In the genomic region with DNA sequence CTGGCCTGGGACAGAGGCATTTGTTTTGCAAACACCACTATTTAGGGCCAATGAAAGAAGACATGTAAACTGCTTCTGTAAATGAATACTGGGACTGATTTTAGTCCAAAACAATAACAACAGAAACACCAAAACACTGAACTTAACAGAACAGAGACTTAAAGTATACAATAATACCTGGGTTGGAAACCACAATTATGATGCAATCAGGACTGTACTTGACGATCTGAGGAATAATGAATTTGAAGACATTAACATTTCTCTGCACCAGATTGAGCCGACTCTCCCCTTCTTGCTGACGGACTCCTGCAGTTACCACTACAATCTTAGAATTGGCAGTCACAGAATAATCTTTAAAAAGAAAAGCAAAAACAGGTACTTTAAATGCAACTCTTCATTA, we compare ENCODE assay signal across 19 cellular contexts. TPM values are rescaled to one million over a fixed set of nuclear protein-coding genes. Genes with fewer than 3 reads are reported as not detected.
DNase-seq lines count a peak whose midpoint lies in the region; ATAC-seq, FAIRE-seq and TF ChIP-seq lines count a peak whose summit lies in the region.
"Had no signal": no experiment of that assay in that cellular context is flagged by ENCODE, and none has a peak within 500 bp of the region (broad histone marks: within the 10 kb centered on the region; RNA-seq: fewer than 3 reads in every experiment).

No MANE protein-coding gene starts in this region.

- peak overlapping the region; percentile 17 for H3K27ac ChIP-seq in hepatocyte
- H3K27ac ChIP-seq: colonic mucosa, neutrophil, tibial artery had no signal

- no peaks in the 10 kb centered on the region for H3K27me3 ChIP-seq in hepatocyte
- H3K27me3 ChIP-seq: colonic mucosa, neutrophil, tibial artery had no signal

- H3K4me1 Mint-ChIP-seq in activated CD4-positive, alpha-beta T cell treated with anti-CD3 and anti-CD28 coated beads, Interleukin-2, amount 10 ng/mL, durations not matched to agents 24 days and 14 days: peaks cover 58% of the 10 kb centered on the region
- peaks cover 64% of the 10 kb centered on the region for H3K4me1 Mint-ChIP-seq in activated T-helper 1 cell treated with anti-CD3 and anti-CD28 coated beads, Interleukin-12 subunit alpha, Interleukin-12 subunit beta, Interleukin-2, Interleukin-4 antibody, amounts not matched to agents 30 ng/mL and 10 ng/mL and 1 ng/mL, durations not matched to agents 14 hours and 24 hours and 36 hours (ENCODE audit: low read depth)

- ATAC-seq in GM19035 (IDR thresholded peaks at IDR 0.05; ENCODE audit: unreplicated experiment): no peak

- no peaks in the 10 kb centered on the region for H3K27me3 Mint-ChIP-seq in activated CD4-positive, alpha-beta T cell treated with anti-CD3 and anti-CD28 coated beads, Interleukin-2, amount 10 ng/mL, durations not matched to agents 24 days and 14 days
- H3K27me3 Mint-ChIP-seq in activated T-helper 1 cell treated with anti-CD3 and anti-CD28 coated beads, Interleukin-12 subunit alpha, Interleukin-12 subunit beta, Interleukin-2, Interleukin-4 antibody, amounts not matched to agents 30 ng/mL and 10 ng/mL and 1 ng/mL, durations not matched to agents 14 hours and 24 hours and 36 hours (ENCODE audit: insufficient read depth): no peaks in the 10 kb centered on the region

- TF ChIP-seq CTCF in D721Med (IDR thresholded peaks at IDR 0.05; ENCODE audit: insufficient read depth, missing control alignments) (no peak), hepatocyte (IDR thresholded peaks at IDR 0.05; ENCODE audit: poor library complexity) (no peak)

- H3K27ac Mint-ChIP-seq in activated CD4-positive, alpha-beta T cell treated with anti-CD3 and anti-CD28 coated beads, Interleukin-2, amount 10 ng/mL, durations not matched to agents 24 days and 14 days: peak overlapping the region; percentile 35
- peak overlapping the region; percentile 82 for H3K27ac Mint-ChIP-seq in activated T-helper 1 cell treated with anti-CD3 and anti-CD28 coated beads, Interleukin-12 subunit alpha, Interleukin-12 subunit beta, Interleukin-2, Interleukin-4 antibody, amounts not matched to agents 30 ng/mL and 10 ng/mL and 1 ng/mL, durations not matched to agents 14 hours and 24 hours and 36 hours

- 84% methylated on average over 3 of the region's 3 CpGs for WGBS in hepatocyte (ENCODE audit: low lambda C conversion rate, missing lambda C conversion rate)

- H3K36me3 Mint-ChIP-seq in activated CD4-positive, alpha-beta T cell treated with anti-CD3 and anti-CD28 coated beads, Interleukin-2, amount 10 ng/mL, durations not matched to agents 24 days and 14 days (ENCODE audit: low read depth): peaks cover 80% of the 10 kb centered on the region
- H3K36me3 Mint-ChIP-seq in activated T-helper 1 cell treated with anti-CD3 and anti-CD28 coated beads, Interleukin-12 subunit alpha, Interleukin-12 subunit beta, Interleukin-2, Interleukin-4 antibody, amounts not matched to agents 30 ng/mL and 10 ng/mL and 1 ng/mL, durations not matched to agents 14 hours and 24 hours and 36 hours (ENCODE audit: low read depth): peaks cover 65% of the 10 kb centered on the region

- no peaks in the 10 kb centered on the region for H3K9me2 ChIP-seq in hepatocyte (replicated peaks; ENCODE audit: insufficient read depth)

- DNase-seq in activated CD4-positive, alpha-beta T cell treated with anti-CD3 and anti-CD28 coated beads, Interleukin-2, amount 10 ng/mL, durations not matched to agents 24 days and 14 days: no peak
- DNase-seq in activated CD4-positive, alpha-beta T cell treated with anti-CD3 and anti-CD28 coated beads for 1 hour: no peak
- DNase-seq in D721Med (ENCODE audit: insufficient read length, low spot score): no peak
- DNase-seq in activated T-helper 1 cell treated with anti-CD3 and anti-CD28 coated beads, Interleukin-12 subunit alpha, Interleukin-12 subunit beta, Interleukin-2, Interleukin-4 antibody, amounts not matched to agents 30 ng/mL and 10 ng/mL and 1 ng/mL, durations not matched to agents 14 hours and 24 hours and 36 hours (ENCODE audit: low spot score): no peak
- DNase-seq in hepatocyte (ENCODE audit: low spot score): no peak
- no peak for DNase-seq in NCI-H1092 treated with DMSO at 0.1 percent for 48 hours (lab: John Stamatoyannopoulos, UW)
- no peak for DNase-seq in erythroblast (lab: John Stamatoyannopoulos, UW)
- DNase-seq: 8988T, colonic mucosa, mesendoderm, MV-4-11, NCI-H82, SW 1271, tibial artery had no signal

- no peaks in the 10 kb centered on the region for H3K9me3 Mint-ChIP-seq in activated CD4-positive, alpha-beta T cell treated with anti-CD3 and anti-CD28 coated beads, Interleukin-2, amount 10 ng/mL, durations not matched to agents 24 days and 14 days
- no peaks in the 10 kb centered on the region for H3K9me3 Mint-ChIP-seq in activated T-helper 1 cell treated with anti-CD3 and anti-CD28 coated beads, Interleukin-12 subunit alpha, Interleukin-12 subunit beta, Interleukin-2, Interleukin-4 antibody, amounts not matched to agents 30 ng/mL and 10 ng/mL and 1 ng/mL, durations not matched to agents 14 hours and 24 hours and 36 hours
- H3K9me3 Mint-ChIP-seq: CD14-positive monocyte had no signal

- no peak for TF ChIP-seq POLR2A in erythroblast (IDR thresholded peaks at IDR 0.05; ENCODE audit: low read length)

- peak; percentile 58 for FAIRE-seq in D721Med (lab: Jason Lieb, UNC)
- FAIRE-seq: RCC 7860 had no signal

- no peaks in the 10 kb centered on the region for H3K9me3 ChIP-seq in hepatocyte (ENCODE audit: low read depth)
- H3K9me3 ChIP-seq: colonic mucosa, neutrophil, tibial artery had no signal

- H3K4me1 ChIP-seq in hepatocyte (ENCODE audit: insufficient read depth): peaks cover 17% of the 10 kb centered on the region
- H3K4me1 ChIP-seq: colonic mucosa had no signal

- peaks cover 45% of the 10 kb centered on the region for H3K79me2 ChIP-seq in hepatocyte

- no peak overlapping the region for H3K4me2 ChIP-seq in hepatocyte

- peaks cover 4% of the 10 kb centered on the region for H3K36me3 ChIP-seq in hepatocyte (replicated peaks; ENCODE audit: insufficient read depth, low read depth)
- H3K36me3 ChIP-seq: neutrophil had no signal

- intact Hi-C loops in activated CD4-positive, alpha-beta T cell treated with anti-CD3 and anti-CD28 coated beads, Interleukin-2, amount 10 ng/mL, durations not matched to agents 24 days and 14 days (cut with micrococcal nuclease): loop anchor here (2.0 kb wide), 1 partner anchor 13 kb away; a partner anchor contains a TSS
- intact Hi-C loops in activated T-helper 1 cell treated with anti-CD3 and anti-CD28 coated beads, Interleukin-12 subunit alpha, Interleukin-12 subunit beta, Interleukin-2, Interleukin-4 antibody, amounts not matched to agents 30 ng/mL and 10 ng/mL and 1 ng/mL, durations not matched to agents 14 hours and 24 hours and 36 hours (cut with micrococcal nuclease): loop anchor here (1.0 to 5.0 kb wide), 2 partner anchors 14 to 116 kb away; a partner anchor contains a TSS

- peaks cover 5% of the 10 kb centered on the region for H4K20me1 ChIP-seq in hepatocyte (ENCODE audit: insufficient read depth, poor library complexity, severe bottlenecking)

- H2AFZ ChIP-seq in hepatocyte: no peak overlapping the region

- no peak overlapping the region for H3K4me3 Mint-ChIP-seq in activated CD4-positive, alpha-beta T cell treated with anti-CD3 and anti-CD28 coated beads, Interleukin-2, amount 10 ng/mL, durations not matched to agents 24 days and 14 days
- H3K4me3 Mint-ChIP-seq in activated T-helper 1 cell treated with anti-CD3 and anti-CD28 coated beads, Interleukin-12 subunit alpha, Interleukin-12 subunit beta, Interleukin-2, Interleukin-4 antibody, amounts not matched to agents 30 ng/mL and 10 ng/mL and 1 ng/mL, durations not matched to agents 14 hours and 24 hours and 36 hours: no peak overlapping the region
- H3K4me3 Mint-ChIP-seq: CD14-positive monocyte had no signal

- no peak overlapping the region for H3K4me3 ChIP-seq in hepatocyte
- H3K4me3 ChIP-seq: colonic mucosa, tibial artery had no signal

RNA-seq across cellular contexts. Expression of a gene that starts 13.9 kb away (rescaled TPM):
- 1,574 and 1,607 TPM in 2 replicates for total RNA-seq in activated CD4-positive, alpha-beta T cell treated with anti-CD3 and anti-CD28 coated beads, Interleukin-2, amount 10 ng/mL, durations not matched to agents 24 days and 14 days
- total RNA-seq in activated T-helper 1 cell treated with anti-CD3 and anti-CD28 coated beads, Interleukin-12 subunit alpha, Interleukin-12 subunit beta, Interleukin-2, Interleukin-4 antibody, amounts not matched to agents 30 ng/mL and 10 ng/mL and 1 ng/mL, durations not matched to agents 14 hours and 24 hours and 36 hours: 1,359 and 1,451 TPM in 2 replicates
- total RNA-seq in hepatocyte: 634 and 669 TPM in 2 replicates
- polyA plus RNA-seq in hepatocyte: 619 and 641 TPM in 2 replicates

RNA-seq across cellular contexts. Expression of a gene that starts 39.1 kb away (rescaled TPM):
- 0.17 TPM in 1 of 2 replicates, not detected in the other for total RNA-seq in activated CD4-positive, alpha-beta T cell treated with anti-CD3 and anti-CD28 coated beads, Interleukin-2, amount 10 ng/mL, durations not matched to agents 24 days and 14 days
- 0.16 TPM in 1 of 2 replicates, not detected in the other for total RNA-seq in activated T-helper 1 cell treated with anti-CD3 and anti-CD28 coated beads, Interleukin-12 subunit alpha, Interleukin-12 subunit beta, Interleukin-2, Interleukin-4 antibody, amounts not matched to agents 30 ng/mL and 10 ng/mL and 1 ng/mL, durations not matched to agents 14 hours and 24 hours and 36 hours
- total RNA-seq in hepatocyte: 0.27 and 0.88 TPM in 2 replicates
- 0.16 and 0.47 TPM in 2 replicates for polyA plus RNA-seq in hepatocyte
- total RNA-seq: colonic mucosa, HT1080 had no signal
- polyA plus RNA-seq: CD14-positive monocyte had no signal
